In genomic region chr15:101138913-101139880, GRCh38 we compare ENCODE assay signal across 10 cellular contexts.
DNase-seq lines count a peak whose midpoint lies in the region; ATAC-seq, FAIRE-seq and TF ChIP-seq lines count a peak whose summit lies in the region.
"Had no signal": no experiment of that assay in that cellular context is flagged by ENCODE, and none has a peak within 500 bp of the region (broad histone marks: within the 10 kb centered on the region; RNA-seq: fewer than 3 reads in every experiment).

No MANE protein-coding gene starts in this region.

- H3K36me3 Mint-ChIP-seq in progenitor cell of endocrine pancreas (ENCODE audit: insufficient read depth) = no peaks in the 10 kb centered on the region
- H3K36me3 Mint-ChIP-seq in CD14-positive monocyte = no peaks in the 10 kb centered on the region

- peak; percentile 59 for ATAC-seq in HG02943 (IDR thresholded peaks at IDR 0.05; ENCODE audit: low read depth, unreplicated experiment)
- ATAC-seq: activated T-cell treated with anti-CD3 and anti-CD28 coated beads, Interleukin-2, amount 50 U/mL, for 4 hours had no signal

- FAIRE-seq in GM19239 (lab: Jason Lieb, UNC) = peak; percentile 95

- H3K27ac ChIP-seq in coronary artery = no peak overlapping the region

- intact Hi-C loops in lower leg skin (cut with DNase I; ENCODE audit: low total_unique reads) = no loop called here
- intact Hi-C loops in CD14-positive monocyte (cut with micrococcal nuclease) = no loop called here

- H3K9me3 Mint-ChIP-seq in progenitor cell of endocrine pancreas (ENCODE audit: low read depth) = peaks cover 4% of the 10 kb centered on the region
- H3K9me3 Mint-ChIP-seq in CD14-positive monocyte = peaks cover 0 to 5% (median 2%) of the 10 kb centered on the region in 7 donors

- TF ChIP-seq CTCF in progenitor cell of endocrine pancreas (IDR thresholded peaks at IDR 0.05; ENCODE audit: unreplicated experiment) = no peak
- TF ChIP-seq CTCF in lower leg skin (IDR thresholded peaks at IDR 0.05) = no peak
- TF ChIP-seq CTCF in CD14-positive monocyte (IDR thresholded peaks at IDR 0.05) = no peak
- no peak for TF ChIP-seq CTCF in coronary artery (IDR thresholded peaks at IDR 0.05)

- no peak overlapping the region for H3K4me3 Mint-ChIP-seq in progenitor cell of endocrine pancreas (ENCODE audit: low read depth)
- no peak overlapping the region for H3K4me3 Mint-ChIP-seq in CD14-positive monocyte
- H3K4me3 Mint-ChIP-seq: activated T-cell treated with anti-CD3 and anti-CD28 coated beads, Interleukin-2, amount 50 U/mL, for 4 hours had no signal

- TF ChIP-seq POLR2A in lower leg skin (IDR thresholded peaks at IDR 0.05) = no peak

- H3K27ac Mint-ChIP-seq in progenitor cell of endocrine pancreas (peak overlapping the region; percentile 82), CD14-positive monocyte (peak overlapping the region in 2 of 7 donors; percentile 15 to 30)

- H3K27me3 Mint-ChIP-seq in progenitor cell of endocrine pancreas (peaks cover 7% of the 10 kb centered on the region), CD14-positive monocyte (ENCODE audit: low read depth in 3 of 3) (peaks cover 0 to 13% (median 0%) of the 10 kb centered on the region in 3 donors)

- WGBS in lower leg skin, 2 donors = 82 to 83% methylated on average over 22 of the region's 22 CpGs

- H3K4me1 Mint-ChIP-seq in progenitor cell of endocrine pancreas (ENCODE audit: low read depth) (no peaks in the 10 kb centered on the region), CD14-positive monocyte (peaks cover 52% of the 10 kb centered on the region)

- peak; percentile 64 for DNase-seq in GM19239 (ENCODE audit: insufficient read length, low spot score)
- DNase-seq in NCI-H524 (lab: John Stamatoyannopoulos, UW) = peak; percentile 59 to 87
- no peak for DNase-seq in progenitor cell of endocrine pancreas (ENCODE audit: low spot score, unreplicated experiment)
- DNase-seq in AG08395 (ENCODE audit: low spot score) = no peak
- no peak for DNase-seq in lower leg skin (ENCODE audit: low spot score in 2 of 2)
- DNase-seq in CD14-positive monocyte (ENCODE audit: low spot score) = no peak
- no peak for DNase-seq in coronary artery (ENCODE audit: low spot score)
- DNase-seq: activated T-cell treated with anti-CD3 and anti-CD28 coated beads, Interleukin-2, amount 50 U/mL, for 4 hours; NCI-H82 had no signal

- H3K4me3 ChIP-seq in lower leg skin (ENCODE audit: low read depth, poor library complexity, severe bottlenecking) (no peak overlapping the region), coronary artery (no peak overlapping the region)

Comparison
In these comparisons a context has a peak if more than half of its experiments do, and no peak if none do; other contexts are left out.
1. DNase-seq: peak in GM19239 (single experiment) and NCI-H524 (2 of 2); none in progenitor cell of endocrine pancreas (single experiment), AG08395 (single experiment), lower leg skin (0 of 2), CD14-positive monocyte (single experiment) and coronary artery (single experiment).